In the genomic region with DNA sequence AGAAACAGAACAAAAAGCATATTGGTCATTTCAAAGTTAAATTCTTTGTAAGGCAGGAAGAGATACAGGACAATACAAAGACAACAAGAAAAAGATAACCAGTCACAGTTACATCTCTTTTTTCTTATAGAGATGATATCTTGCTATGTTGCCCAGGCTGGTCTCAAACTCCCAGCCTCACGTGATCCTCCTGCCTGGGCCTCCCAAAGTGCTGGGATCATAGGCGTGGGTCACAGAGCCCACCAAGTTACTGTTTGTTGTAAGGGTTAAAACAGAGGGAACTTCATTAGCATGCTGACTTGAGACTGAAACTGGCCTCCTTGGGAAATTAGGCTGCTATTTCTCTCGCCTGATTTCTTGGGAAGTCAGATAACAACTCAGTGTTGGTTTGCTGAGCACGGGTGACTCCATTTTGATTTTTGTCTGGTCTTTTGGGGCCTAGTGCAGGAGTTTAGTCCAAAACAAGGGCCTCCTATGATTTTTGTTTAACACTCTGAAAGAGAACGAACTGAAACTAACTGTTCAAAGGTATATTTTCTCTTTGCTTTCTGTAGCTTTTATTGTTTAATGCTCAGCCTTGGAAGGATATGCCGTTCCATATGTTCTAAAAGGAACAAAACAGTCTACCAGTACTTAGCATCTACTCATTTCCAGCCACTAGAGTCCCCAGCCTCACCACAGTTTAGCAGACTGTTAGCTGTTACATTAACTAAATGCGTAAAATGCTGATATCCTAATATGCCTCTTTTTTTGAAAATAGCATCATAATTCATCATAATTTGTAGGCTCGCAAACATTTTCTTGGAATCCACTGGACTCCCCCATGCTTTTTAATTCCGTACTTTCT, we compare ENCODE assay signal across 11 cellular contexts. TPM values are rescaled to one million over a fixed set of nuclear protein-coding genes. Genes with fewer than 3 reads are reported as not detected.
DNase-seq lines count a peak whose midpoint lies in the region; ATAC-seq and TF ChIP-seq lines count a peak whose summit lies in the region.
"Had no signal": no experiment of that assay in that cellular context is flagged by ENCODE, and none has a peak within 500 bp of the region (broad histone marks: within the 10 kb centered on the region; RNA-seq: fewer than 3 reads in every experiment).

No MANE protein-coding gene starts in this region.

- H3K36me3 ChIP-seq in adipocyte (ENCODE audit: control insufficient read depth, insufficient read depth, low read length, severe bottlenecking) (no peaks in the 10 kb centered on the region), lung (ENCODE audit: control insufficient read depth in 2 of 2, insufficient read depth in 2 of 2, low read length in 2 of 2) (no peaks in the 10 kb centered on the region), suprapubic skin (no peaks in the 10 kb centered on the region)
- H3K36me3 ChIP-seq: HAP-1 had no signal

- H3K9me3 ChIP-seq in adipocyte (ENCODE audit: control insufficient read depth, low read length) (no peaks in the 10 kb centered on the region), lung (ENCODE audit: control insufficient read depth in 2 of 2, insufficient read depth in 1 of 2, low read length in 1 of 2) (no peaks in the 10 kb centered on the region), suprapubic skin (no peaks in the 10 kb centered on the region)
- H3K9me3 ChIP-seq: A549, HAP-1 had no signal

- H3K4me3 ChIP-seq in adipocyte (ENCODE audit: low read length) (peak overlapping the region; percentile 34), lung (no peak overlapping the region), suprapubic skin (no peak overlapping the region)
- H3K4me3 ChIP-seq: A549, HAP-1 had no signal

- ATAC-seq in lung (ENCODE audit: insufficient read depth, low FRiP score) (no peak), GM21717 (IDR thresholded peaks at IDR 0.05; ENCODE audit: unreplicated experiment) (no peak)
- ATAC-seq: A549 had no signal

- DNase-seq in activated CD4-positive, alpha-beta T cell treated with anti-CD3 and anti-CD28 coated beads, Interleukin-2, amount 10 ng/mL, durations not matched to agents 24 days and 14 days: no peak
- DNase-seq in activated CD4-positive, alpha-beta T cell treated with anti-CD3 and anti-CD28 coated beads, Interleukin-2, amount 50 U/mL, for 48 hours: no peak
- DNase-seq in adipocyte (ENCODE audit: low read depth) (no peak), lung (ENCODE audit: low spot score) (no peak), suprapubic skin (ENCODE audit: low spot score in 2 of 2) (no peak), UCSD-AML1 (lab: John Stamatoyannopoulos, UW; ENCODE audit: unreplicated experiment) (no peak), 8988T (no peak)
- DNase-seq: OCI-M1 had no signal

- H3K4me3 Mint-ChIP-seq in activated CD4-positive, alpha-beta T cell treated with anti-CD3 and anti-CD28 coated beads, Interleukin-2, amount 10 ng/mL, durations not matched to agents 24 days and 14 days: peak overlapping the region; percentile 48

- TF ChIP-seq EP300 in suprapubic skin (IDR thresholded peaks at IDR 0.05): no peak

- H3K4me1 ChIP-seq in adipocyte (ENCODE audit: control insufficient read depth, insufficient read depth, low read length): peaks cover 19% of the 10 kb centered on the region
- H3K4me1 ChIP-seq in lung (ENCODE audit: control insufficient read depth in 2 of 2, insufficient read depth in 2 of 2, low read length in 2 of 2): peaks cover 0 to 13% of the 10 kb centered on the region in 2 donors
- H3K4me1 ChIP-seq in suprapubic skin: peaks cover 33% of the 10 kb centered on the region
- H3K4me1 ChIP-seq: A549 had no signal

- TF ChIP-seq POLR2A in suprapubic skin (IDR thresholded peaks at IDR 0.05): no peak

- no peaks in the 10 kb centered on the region for H3K9me3 Mint-ChIP-seq in activated CD4-positive, alpha-beta T cell treated with anti-CD3 and anti-CD28 coated beads, Interleukin-2, amount 10 ng/mL, durations not matched to agents 24 days and 14 days

- no peaks in the 10 kb centered on the region for H3K27me3 Mint-ChIP-seq in activated CD4-positive, alpha-beta T cell treated with anti-CD3 and anti-CD28 coated beads, Interleukin-2, amount 10 ng/mL, durations not matched to agents 24 days and 14 days

- peaks cover 10% of the 10 kb centered on the region for H3K36me3 Mint-ChIP-seq in activated CD4-positive, alpha-beta T cell treated with anti-CD3 and anti-CD28 coated beads, Interleukin-2, amount 10 ng/mL, durations not matched to agents 24 days and 14 days (ENCODE audit: low read depth)

- H3K9ac ChIP-seq in adipocyte (ENCODE audit: low read length): peak overlapping the region; percentile 24

- WGBS in lung, 2 donors: 51 to 63% methylated on average over 9 of the region's 9 CpGs
- 62% methylated on average over 9 of the region's 9 CpGs for WGBS in suprapubic skin

- H3K4me1 Mint-ChIP-seq in activated CD4-positive, alpha-beta T cell treated with anti-CD3 and anti-CD28 coated beads, Interleukin-2, amount 10 ng/mL, durations not matched to agents 24 days and 14 days: peaks cover 21% of the 10 kb centered on the region

- intact Hi-C loops in activated CD4-positive, alpha-beta T cell treated with anti-CD3 and anti-CD28 coated beads, Interleukin-2, amount 10 ng/mL, durations not matched to agents 24 days and 14 days (cut with micrococcal nuclease): no loop called here

- TF ChIP-seq CTCF in lung (IDR thresholded peaks at IDR 0.05; ENCODE audit: control extremely low read depth, extremely low read depth) (no peak), suprapubic skin (IDR thresholded peaks at IDR 0.05) (no peak)

- H3K27me3 ChIP-seq in adipocyte (replicated peaks; ENCODE audit: control insufficient read depth, insufficient read depth, low read length) (no peaks in the 10 kb centered on the region), lung (ENCODE audit: control insufficient read depth, insufficient read depth) (no peaks in the 10 kb centered on the region), suprapubic skin (no peaks in the 10 kb centered on the region)

- H3K27ac Mint-ChIP-seq in activated CD4-positive, alpha-beta T cell treated with anti-CD3 and anti-CD28 coated beads, Interleukin-2, amount 10 ng/mL, durations not matched to agents 24 days and 14 days: no peak overlapping the region

- peak overlapping the region; percentile 74 to 89 for H3K27ac ChIP-seq in lung (ENCODE audit: low read depth in 1 of 2, low read length in 1 of 2)
- peak overlapping the region; percentile 84 for H3K27ac ChIP-seq in suprapubic skin
- H3K27ac ChIP-seq: A549 had no signal

RNA-seq across cellular contexts. Expression of gene SEC14L1, which starts 31.4 kb away (rescaled TPM):
- total RNA-seq in activated CD4-positive, alpha-beta T cell treated with anti-CD3 and anti-CD28 coated beads, Interleukin-2, amount 10 ng/mL, durations not matched to agents 24 days and 14 days: 71.4 and 73.1 TPM in 2 replicates
- total RNA-seq in lung (100 to 1,000 TPM; 156 to 171 TPM), suprapubic skin (10 to 100 TPM; 35.5 to 87.3 (median 51.6) TPM)
- polyA plus RNA-seq in lung: 100 to 1,000 TPM in 1 of 2 donors, 10 to 100 TPM in 1; 41.6 to 114 TPM
